ENCODE assay signal across 24 cellular contexts in genomic region chr14:63273091-63273490, GRCh38. TPM values are rescaled to one million over a fixed set of nuclear protein-coding genes. Genes with fewer than 3 reads are reported as not detected.
DNase-seq lines count a peak whose midpoint lies in the region; ATAC-seq, FAIRE-seq and TF ChIP-seq lines count a peak whose summit lies in the region.
"Had no signal": no experiment of that assay in that cellular context is flagged by ENCODE, and none has a peak within 500 bp of the region (broad histone marks: within the 10 kb centered on the region; RNA-seq: fewer than 3 reads in every experiment).

No MANE protein-coding gene starts in this region.

- no peak for TF ChIP-seq CTCF in endothelial cell of umbilical vein (IDR thresholded peaks at IDR 0.05; ENCODE audit: extremely low read depth in 1 of 2, insufficient read depth in 1 of 2, low read depth in 1 of 2, low read length in 2 of 2)
- TF ChIP-seq CTCF in PC-9 (conservative IDR thresholded peaks at IDR 0.05): no peak

- no peaks in the 10 kb centered on the region for H3K79me1 ChIP-seq in neuronal stem cell (ENCODE audit: low read depth, low read length)

- no peak overlapping the region for H4K8ac ChIP-seq in neuronal stem cell (ENCODE audit: low read depth, low read length)

- H2AFZ ChIP-seq in endothelial cell of umbilical vein (ENCODE audit: low read depth, low read length): no peak overlapping the region
- H2AFZ ChIP-seq in neuronal stem cell (ENCODE audit: low read length): no peak overlapping the region
- no peak overlapping the region for H2AFZ ChIP-seq in PC-9

- H2BK12ac ChIP-seq in neuronal stem cell (ENCODE audit: low read length): no peak overlapping the region

- H3K4me2 ChIP-seq in endothelial cell of umbilical vein (ENCODE audit: insufficient read depth, low read length): no peak overlapping the region
- no peak overlapping the region for H3K4me2 ChIP-seq in neuronal stem cell (ENCODE audit: insufficient read depth, low read length, poor library complexity, severe bottlenecking)
- no peak overlapping the region for H3K4me2 ChIP-seq in PC-9

- peaks cover 27 to 41% of the 10 kb centered on the region in 2 experiments for H3K36me3 ChIP-seq in endothelial cell of umbilical vein (ENCODE audit: control insufficient read depth in 2 of 2, extremely low read depth in 1 of 2, insufficient read depth in 2 of 2, low read length in 2 of 2)
- no peaks in the 10 kb centered on the region for H3K36me3 ChIP-seq in neuronal stem cell (replicated peaks in 1 of 2; ENCODE audit: control insufficient read depth in 2 of 2, insufficient read depth in 2 of 2, low read length in 2 of 2)
- no peaks in the 10 kb centered on the region for H3K36me3 ChIP-seq in SJCRH30
- no peaks in the 10 kb centered on the region for H3K36me3 ChIP-seq in PC-9 (ENCODE audit: low read depth)

- H3K9ac ChIP-seq in endothelial cell of umbilical vein (replicated peaks; ENCODE audit: extremely low read depth, insufficient read depth, low read length) (no peak overlapping the region), neuronal stem cell (ENCODE audit: low read depth, low read length, poor library complexity) (no peak overlapping the region)

- no peak overlapping the region for H2BK5ac ChIP-seq in neuronal stem cell (ENCODE audit: low read length)

- H3K4me3 ChIP-seq in endothelial cell of umbilical vein (replicated peaks in 1 of 3; ENCODE audit: insufficient read depth in 1 of 3, low read depth in 1 of 3, low read length in 3 of 3) (no peak overlapping the region), neuronal stem cell (ENCODE audit: low read length in 2 of 2) (no peak overlapping the region), SJCRH30 (no peak overlapping the region), PC-9 (no peak overlapping the region)
- H3K4me3 ChIP-seq: SK-N-MC had no signal

- H3K27me3 ChIP-seq in endothelial cell of umbilical vein (ENCODE audit: control insufficient read depth in 2 of 2, insufficient read depth in 2 of 2, low read length in 2 of 2) (no peaks in the 10 kb centered on the region), neuronal stem cell (ENCODE audit: control insufficient read depth in 3 of 3, insufficient read depth in 3 of 3, low read depth in 1 of 3, low read length in 3 of 3) (no peaks in the 10 kb centered on the region), SJCRH30 (no peaks in the 10 kb centered on the region), PC-9 (ENCODE audit: insufficient read depth, low read depth) (peaks cover 11% of the 10 kb centered on the region; the same call in 1 of the 2 replicates)

- no TSS peak for BruUV-seq in endothelial cell of umbilical vein (replicated peaks; lab: Mats Ljungman, UMichigan)
- BruUV-seq in PC-9 (replicated peaks; lab: Mats Ljungman, UMichigan): no TSS peak

- no peaks in the 10 kb centered on the region for H3K9me3 ChIP-seq in endothelial cell of umbilical vein (replicated peaks; ENCODE audit: control insufficient read depth, insufficient read depth, low read length)
- H3K9me3 ChIP-seq in neuronal stem cell (replicated peaks in 1 of 2; ENCODE audit: control insufficient read depth in 2 of 2, insufficient read depth in 1 of 2, low read depth in 1 of 2, low read length in 2 of 2): no peaks in the 10 kb centered on the region
- H3K9me3 ChIP-seq in SJCRH30 (replicated peaks): no peaks in the 10 kb centered on the region
- no peaks in the 10 kb centered on the region for H3K9me3 ChIP-seq in PC-9 (ENCODE audit: insufficient read depth, low read depth)

- CTCF ChIA-PET in endothelial cell of umbilical vein (lab: Charles Lee) (interaction anchor here (0.7 to 4.4 kb wide), 3 partner anchors 13 to 98 kb away, joined by 3 to 22 read pairs (median 3); no protein-coding TSS in a partner anchor), PC-9 (lab: Charles Lee) (no interaction called here)

- no peaks in the 10 kb centered on the region for H3K9me1 ChIP-seq in endothelial cell of umbilical vein (replicated peaks; ENCODE audit: control insufficient read depth, extremely low read depth, insufficient read depth, low read length)

- no peak overlapping the region for H3K27ac ChIP-seq in endothelial cell of umbilical vein (ENCODE audit: insufficient read depth, low read depth, low read length)
- H3K27ac ChIP-seq in neuronal stem cell (replicated peaks; ENCODE audit: low read length): no peak overlapping the region
- no peak overlapping the region for H3K27ac ChIP-seq in SJCRH30
- H3K27ac ChIP-seq in PC-9: no peak overlapping the region
- H3K27ac ChIP-seq: SK-N-MC had no signal

- H2BK15ac ChIP-seq in neuronal stem cell (ENCODE audit: low read length): peak overlapping the region; percentile 25

- POLR2A ChIA-PET in endothelial cell of umbilical vein (lab: Charles Lee) (no interaction called here), PC-9 (lab: Charles Lee; ENCODE audit: unreplicated experiment) (no interaction called here)

- no peak overlapping the region for H3K23ac ChIP-seq in neuronal stem cell (ENCODE audit: low read depth, low read length, poor library complexity)

- H4K91ac ChIP-seq in neuronal stem cell (ENCODE audit: low read depth, low read length, poor library complexity): no peak overlapping the region

- H4K20me1 ChIP-seq in endothelial cell of umbilical vein (replicated peaks; ENCODE audit: control insufficient read depth, extremely low read depth, insufficient read depth, low read length) (no peaks in the 10 kb centered on the region), PC-9 (ENCODE audit: insufficient read depth) (no peaks in the 10 kb centered on the region)

- intact Hi-C loops in Right ventricle myocardium superior (cut with DNase I) (loop anchor here (10.0 kb wide), 1 partner anchor 1108 kb away; no protein-coding TSS in a partner anchor), cardiac septum (cut with DNase I) (no loop called here), endothelial cell of umbilical vein (cut with micrococcal nuclease) (no loop called here), PC-9 (cut with micrococcal nuclease; ENCODE audit: unreplicated experiment) (no loop called here)

- no peak overlapping the region for H3K18ac ChIP-seq in neuronal stem cell (ENCODE audit: low read length)

- no peak overlapping the region for H2AK5ac ChIP-seq in neuronal stem cell (ENCODE audit: low read depth, low read length)

- DNase-seq in Right ventricle myocardium superior (no peak), cardiac septum (ENCODE audit: low spot score) (no peak), endothelial cell of umbilical vein (ENCODE audit: low read depth, low spot score) (peak; percentile 51), neuronal stem cell (ENCODE audit: low spot score) (no peak), NCI-H82 treated with DMSO at 0.1 percent for 48 hours (lab: John Stamatoyannopoulos, UW; ENCODE audit: unreplicated experiment) (no peak), SJCRH30 (no peak), PC-9 (no peak)
- DNase-seq: 8988T; AML-193; C1 segment of cervical spinal cord; CD8-positive, alpha-beta T cell; DND-41; GOT3; NCI-H1105; NCI-H2029 treated with DMSO at 0.1 percent for 48 hours; NCI-H524 treated with DMSO at 0.1 percent for 48 hours; NCI-H82; OCI-M1 had no signal

- H3K14ac ChIP-seq in neuronal stem cell (ENCODE audit: low read length): no peak overlapping the region

- no peak for FAIRE-seq in endothelial cell of umbilical vein (lab: Jason Lieb, UNC)
- FAIRE-seq: G401.6, GM18507 had no signal

- ATAC-seq in Right ventricle myocardium superior (ENCODE audit: poor library complexity): peak; percentile 7
- ATAC-seq: CD8-positive, alpha-beta T cell; HCT116 had no signal

- no peaks in the 10 kb centered on the region for H3F3A ChIP-seq in PC-9 (ENCODE audit: insufficient read depth, low read depth)

- WGBS in neuronal stem cell (ENCODE audit: extremely low coverage in 2 of 2, insufficient read length in 2 of 2, insufficient replicate concordance in 1 of 2), 2 donors: no CpG with 5 or more reads among the region's 2 CpGs

- H3K4me1 ChIP-seq in endothelial cell of umbilical vein (ENCODE audit: control insufficient read depth, extremely low read depth, insufficient read depth, low read length): peaks cover 3% of the 10 kb centered on the region
- H3K4me1 ChIP-seq in neuronal stem cell (ENCODE audit: control insufficient read depth in 2 of 2, insufficient read depth in 1 of 2, low read depth in 1 of 2, low read length in 2 of 2): no peaks in the 10 kb centered on the region
- H3K4me1 ChIP-seq in SJCRH30: peaks cover 14% of the 10 kb centered on the region
- H3K4me1 ChIP-seq in PC-9 (replicated peaks; ENCODE audit: insufficient read depth): no peaks in the 10 kb centered on the region

- no peaks in the 10 kb centered on the region; the same call in 1 of the 2 replicates for H3K9me2 ChIP-seq in PC-9 (ENCODE audit: insufficient read depth)

- H3K79me2 ChIP-seq in endothelial cell of umbilical vein (ENCODE audit: control insufficient read depth, insufficient read depth, low read length): peaks cover 72% of the 10 kb centered on the region
- H3K79me2 ChIP-seq in PC-9 (ENCODE audit: low read depth): no peaks in the 10 kb centered on the region

- no peak overlapping the region for H3K4ac ChIP-seq in neuronal stem cell (ENCODE audit: low read length)

- H2BK120ac ChIP-seq in neuronal stem cell (ENCODE audit: low read depth, low read length): no peak overlapping the region

- no peak for TF ChIP-seq POLR2A in endothelial cell of umbilical vein (IDR thresholded peaks at IDR 0.05; ENCODE audit: low read depth, low read length)

- dilution Hi-C loops in endothelial cell of umbilical vein (cut with MboI; ENCODE audit: extremely low pct_ligation_motif_present, low sequenced_read_pairs): no loop called here

TF ChIP-seq in endothelial cell of umbilical vein, 7 proteins besides CTCF, POLR2A, EP300 and RAD21:
- TF ChIP-seq GATA2 (IDR thresholded peaks at IDR 0.05; ENCODE audit: insufficient read depth, insufficient read length, low read depth, low read length) (peak; percentile 16), EZH2 (IDR thresholded peaks at IDR 0.05; ENCODE audit: borderline replicate concordance, low read depth, low read length, severe bottlenecking) (no peak)

RNA-seq across cellular contexts. Expression of gene GPHB5, which starts 45.6 kb away (rescaled TPM):
- total RNA-seq in Right ventricle myocardium superior: not detected
- not detected for total RNA-seq in cardiac septum
- total RNA-seq in endothelial cell of umbilical vein: not detected in 2 replicates
- polyA plus RNA-seq in endothelial cell of umbilical vein: not detected in 2 replicates
- polyA plus RNA-seq in endothelial cell of umbilical vein (2011; cell fraction: cytosol; rRNA removed): not detected in 2 replicates
- polyA plus RNA-seq in endothelial cell of umbilical vein (2011; cell fraction: nucleus; rRNA removed): not detected in 2 replicates
- not detected in 2 replicates for polyA plus RNA-seq in endothelial cell of umbilical vein (2012)
- polyA minus RNA-seq in endothelial cell of umbilical vein: not detected in 2 replicates
- polyA minus RNA-seq in endothelial cell of umbilical vein (2011; cell fraction: cytosol; rRNA and poly(A)+ RNA removed): not detected
- polyA minus RNA-seq in endothelial cell of umbilical vein (2011; cell fraction: nucleus; rRNA and poly(A)+ RNA removed): not detected in 2 replicates
- not detected for polyA plus RNA-seq in neuronal stem cell (2013, experiment 1 of 2)
- not detected for polyA plus RNA-seq in neuronal stem cell (2013, experiment 2 of 2)
- not detected in 2 replicates for total RNA-seq in SJCRH30 (2014; rRNA removed; shearing (Covaris generic))
- total RNA-seq in PC-9 (2021): not detected in 2 replicates
- total RNA-seq: CD8-positive, alpha-beta T cell; Right ventricle myocardium inferior had no signal
- polyA plus RNA-seq: IgD-negative memory B cell had no signal
